Comparison of ENCODE assay signal across 10 cellular contexts in genomic region chrX:101057095-101057714, GRCh38. TPM values are rescaled to one million over a fixed set of nuclear protein-coding genes. Genes with fewer than 3 reads are reported as not detected.
DNase-seq lines count a peak whose midpoint lies in the region; ATAC-seq and TF ChIP-seq lines count a peak whose summit lies in the region.
"Had no signal": no experiment of that assay in that cellular context is flagged by ENCODE, and none has a peak within 500 bp of the region (broad histone marks: within the 10 kb centered on the region; RNA-seq: fewer than 3 reads in every experiment).

No MANE protein-coding gene starts in this region.

- no peak overlapping the region for H3K9ac ChIP-seq in SK-N-SH
- H3K9ac ChIP-seq: BLaER1 had no signal

- no peak for DNase-seq in activated T-cell treated with anti-CD3 and anti-CD28 coated beads, Interleukin-2, amount 50 U/mL, for 72 hours
- no peak for DNase-seq in activated T-cell treated with anti-CD3 and anti-CD28 coated beads for 4 hours
- DNase-seq in SK-N-SH, result no peak
- DNase-seq in stimulated activated naive B cell treated with anti-CD40 and anti-IgM and Interleukin-4, amounts not matched to agents 10 μg/mL and 1 μg/mL and 100 μg/mL, for 72 hours, result peak; percentile 4
- DNase-seq in left ventricle myocardium inferior, result no peak
- DNase-seq in GM19238 (ENCODE audit: insufficient read length, low spot score), result no peak
- no peak for DNase-seq in activated CD4-positive, alpha-beta T cell treated with anti-CD3 and anti-CD28 coated beads for 4 hours

- WGBS in SK-N-SH (ENCODE audit: low lambda C conversion rate), result 40% methylated on average over 3 of the region's 3 CpGs

- peaks cover 25% of the 10 kb centered on the region for H3K27me3 Mint-ChIP-seq in activated T-cell treated with anti-CD3 and anti-CD28 coated beads, Interleukin-2, amount 50 U/mL, for 72 hours (ENCODE audit: low read depth)
- H3K27me3 Mint-ChIP-seq in stimulated activated naive B cell treated with anti-CD40 and anti-IgM and Interleukin-4, amounts not matched to agents 10 μg/mL and 1 μg/mL and 100 μg/mL, for 72 hours, result no peaks in the 10 kb centered on the region

- no peaks in the 10 kb centered on the region for H3K4me1 ChIP-seq in SK-N-SH (ENCODE audit: control insufficient read depth in 1 of 2, insufficient read depth in 2 of 2, low read depth in 1 of 2, low read length in 1 of 2)
- no peaks in the 10 kb centered on the region for H3K4me1 ChIP-seq in left ventricle myocardium inferior
- H3K4me1 ChIP-seq: BLaER1 had no signal

- peak overlapping the region in 1 of 2 experiments; percentile 47; a peak in 2 of 4 replicates for H3K27ac ChIP-seq in SK-N-SH (ENCODE audit: low read depth in 2 of 2, low read length in 1 of 2)
- no peak overlapping the region for H3K27ac ChIP-seq in left ventricle myocardium inferior (replicated peaks)
- H3K27ac ChIP-seq: BLaER1 had no signal

- H3K4me2 ChIP-seq in SK-N-SH, result peak overlapping the region; percentile 41; the same call in 1 of the 2 replicates
- H3K4me2 ChIP-seq: BLaER1 had no signal

- TF ChIP-seq CTCF in SK-N-SH (IDR thresholded peaks at IDR 0.05), result no peak
- no peak for TF ChIP-seq CTCF in left ventricle myocardium inferior (IDR thresholded peaks at IDR 0.05; ENCODE audit: borderline replicate concordance)

- peaks cover 4% of the 10 kb centered on the region for H3F3A ChIP-seq in SK-N-SH (replicated peaks; ENCODE audit: insufficient read depth)

- H3K9me3 ChIP-seq in SK-N-SH, result no peaks in the 10 kb centered on the region
- no peaks in the 10 kb centered on the region for H3K9me3 ChIP-seq in left ventricle myocardium inferior (replicated peaks)
- H3K9me3 ChIP-seq: BLaER1 had no signal

- no peaks in the 10 kb centered on the region for H3K36me3 Mint-ChIP-seq in activated T-cell treated with anti-CD3 and anti-CD28 coated beads, Interleukin-2, amount 50 U/mL, for 72 hours (ENCODE audit: insufficient read depth in 2 of 2)
- no peaks in the 10 kb centered on the region for H3K36me3 Mint-ChIP-seq in stimulated activated naive B cell treated with anti-CD40 and anti-IgM and Interleukin-4, amounts not matched to agents 10 μg/mL and 1 μg/mL and 100 μg/mL, for 72 hours

- TF ChIP-seq RAD21 in SK-N-SH (IDR thresholded peaks at IDR 0.05; ENCODE audit: low read length), result no peak

- no peak overlapping the region for H3K27ac Mint-ChIP-seq in activated T-cell treated with anti-CD3 and anti-CD28 coated beads, Interleukin-2, amount 50 U/mL, for 72 hours
- H3K27ac Mint-ChIP-seq in stimulated activated naive B cell treated with anti-CD40 and anti-IgM and Interleukin-4, amounts not matched to agents 10 μg/mL and 1 μg/mL and 100 μg/mL, for 72 hours, result peak overlapping the region; percentile 26

- H4K20me1 ChIP-seq in SK-N-SH (ENCODE audit: insufficient read depth), result no peaks in the 10 kb centered on the region
- H4K20me1 ChIP-seq: BLaER1 had no signal

- H3K79me2 ChIP-seq in SK-N-SH (ENCODE audit: insufficient read depth), result no peaks in the 10 kb centered on the region

- H3K4me3 ChIP-seq in SK-N-SH (ENCODE audit: low read depth in 2 of 2, low read length in 1 of 2), result no peak overlapping the region
- H3K4me3 ChIP-seq in left ventricle myocardium inferior, result no peak overlapping the region
- H3K4me3 ChIP-seq: BLaER1, lung had no signal

- CTCF ChIA-PET in SK-N-SH (lab: Yijun Ruan, JAX), result no interaction called here

- H3K27me3 ChIP-seq in SK-N-SH (ENCODE audit: insufficient read depth), result no peaks in the 10 kb centered on the region; the same call in 1 of the 2 replicates
- no peaks in the 10 kb centered on the region for H3K27me3 ChIP-seq in left ventricle myocardium inferior (ENCODE audit: low read depth)
- H3K27me3 ChIP-seq: BLaER1 had no signal

- TF ChIP-seq EP300 in SK-N-SH (IDR thresholded peaks at IDR 0.05; ENCODE audit: borderline replicate concordance in 1 of 2, low read depth in 1 of 2, low read length in 1 of 2), result no peak

- peak; percentile 63 to 75 for ATAC-seq in activated T-cell treated with anti-CD3 and anti-CD28 coated beads, Interleukin-2, amount 50 U/mL, for 72 hours (replicated peaks in 1 of 2)
- ATAC-seq in HG03066 (IDR thresholded peaks at IDR 0.05; ENCODE audit: low read depth, unreplicated experiment), result peak; percentile 91
- ATAC-seq in stimulated activated naive B cell treated with anti-CD40 and anti-IgM and Interleukin-4, amounts not matched to agents 10 μg/mL and 1 μg/mL and 100 μg/mL, for 72 hours (replicated peaks), result peak; percentile 96 to 97

- no peaks in the 10 kb centered on the region for H3K9me2 ChIP-seq in SK-N-SH

- H3K36me3 ChIP-seq in SK-N-SH (replicated peaks in 1 of 2; ENCODE audit: control insufficient read depth in 1 of 2, insufficient read depth in 2 of 2, low read length in 1 of 2) (no peaks in the 10 kb centered on the region), left ventricle myocardium inferior (no peaks in the 10 kb centered on the region)
- H3K36me3 ChIP-seq: BLaER1 had no signal

- peak overlapping the region in 1 of 2 donors; percentile 13 for H3K4me3 Mint-ChIP-seq in activated T-cell treated with anti-CD3 and anti-CD28 coated beads, Interleukin-2, amount 50 U/mL, for 72 hours
- no peak overlapping the region for H3K4me3 Mint-ChIP-seq in stimulated activated naive B cell treated with anti-CD40 and anti-IgM and Interleukin-4, amounts not matched to agents 10 μg/mL and 1 μg/mL and 100 μg/mL, for 72 hours

- H3K4me1 Mint-ChIP-seq in activated T-cell treated with anti-CD3 and anti-CD28 coated beads, Interleukin-2, amount 50 U/mL, for 72 hours (ENCODE audit: low read depth), result peaks cover 20% of the 10 kb centered on the region
- H3K4me1 Mint-ChIP-seq in stimulated activated naive B cell treated with anti-CD40 and anti-IgM and Interleukin-4, amounts not matched to agents 10 μg/mL and 1 μg/mL and 100 μg/mL, for 72 hours, result peaks cover 9 to 11% of the 10 kb centered on the region in 2 donors

- POLR2A ChIA-PET in SK-N-SH (lab: Yijun Ruan, JAX), result no interaction called here

- peak overlapping the region; percentile 67 for H2AFZ ChIP-seq in SK-N-SH (ENCODE audit: low read depth)

- intact Hi-C loops in left ventricle myocardium inferior (cut with micrococcal nuclease), result no loop called here

- peaks cover 0 to 5% of the 10 kb centered on the region in 2 donors for H3K9me3 Mint-ChIP-seq in activated T-cell treated with anti-CD3 and anti-CD28 coated beads, Interleukin-2, amount 50 U/mL, for 72 hours
- peaks cover 7 to 10% of the 10 kb centered on the region in 2 donors for H3K9me3 Mint-ChIP-seq in stimulated activated naive B cell treated with anti-CD40 and anti-IgM and Interleukin-4, amounts not matched to agents 10 μg/mL and 1 μg/mL and 100 μg/mL, for 72 hours

TF ChIP-seq in SK-N-SH, 30 proteins besides CTCF, POLR2A, EP300 and RAD21:
- TF ChIP-seq RCOR1 (IDR thresholded peaks at IDR 0.05; ENCODE audit: low read length) (no peak), YY1 (IDR thresholded peaks at IDR 0.05; ENCODE audit: low read depth) (peak; percentile 49; the same call in 1 of the 2 replicates), CHD2 (IDR thresholded peaks at IDR 0.05; ENCODE audit: low read length, partially characterized antibody) (no peak), GATA2 (CRISPR knock-in tag; IDR thresholded peaks at IDR 0.05) (no peak), TCF12 (IDR thresholded peaks at IDR 0.05) (0 out of 2 replicates have a peak, but pooled peaks have one; percentile 17), SMC3 (IDR thresholded peaks at IDR 0.05; ENCODE audit: low read depth, low read length) (no peak), POLR2AphosphoS5 (IDR thresholded peaks at IDR 0.05; ENCODE audit: low read depth, low read length) (no peak), FOSL2 (IDR thresholded peaks at IDR 0.05; ENCODE audit: borderline replicate concordance, low read depth) (peak; percentile 44; the same call in 1 of the 2 replicates)

RNA-seq across cellular contexts. Expression of gene TRMT2B, which starts 5.3 kb away (rescaled TPM):
- total RNA-seq in activated T-cell treated with anti-CD3 and anti-CD28 coated beads, Interleukin-2, amount 50 U/mL, for 72 hours, result 10 to 100 TPM; 24.4 to 25.9 TPM
- 7.2 and 8.2 TPM in 2 replicates for polyA plus RNA-seq in SK-N-SH (2012; rRNA removed)
- 6.6 and 6.8 TPM in 2 replicates for polyA plus RNA-seq in SK-N-SH (2012; cell fraction: cytosol; rRNA removed)
- polyA plus RNA-seq in SK-N-SH (2012; cell fraction: nucleus; rRNA removed), result 7.0 and 12.2 TPM in 2 replicates
- 17.3 TPM for total RNA-seq in left ventricle myocardium inferior

RNA-seq across cellular contexts. Expression of gene TMEM35A, which starts 21.5 kb away (rescaled TPM):
- under 1 TPM in 1 of 2 donors, not detected in 1; 0.26 TPM for total RNA-seq in activated T-cell treated with anti-CD3 and anti-CD28 coated beads, Interleukin-2, amount 50 U/mL, for 72 hours
- polyA plus RNA-seq in SK-N-SH (2012; rRNA removed), result 5.6 and 6.6 TPM in 2 replicates
- 6.6 and 6.9 TPM in 2 replicates for polyA plus RNA-seq in SK-N-SH (2012; cell fraction: cytosol; rRNA removed)
- 1.5 and 2.4 TPM in 2 replicates for polyA plus RNA-seq in SK-N-SH (2012; cell fraction: nucleus; rRNA removed)
- total RNA-seq in left ventricle myocardium inferior, result not detected

RNA-seq across cellular contexts. Expression of gene CENPI, which starts 40.8 kb away (rescaled TPM):
- total RNA-seq in activated T-cell treated with anti-CD3 and anti-CD28 coated beads, Interleukin-2, amount 50 U/mL, for 72 hours, result 10 to 100 TPM; 15.6 to 19.3 TPM
- polyA plus RNA-seq in SK-N-SH (2012; rRNA removed), result 2.4 and 2.6 TPM in 2 replicates
- 2.5 and 3.3 TPM in 2 replicates for polyA plus RNA-seq in SK-N-SH (2012; cell fraction: cytosol; rRNA removed)
- polyA plus RNA-seq in SK-N-SH (2012; cell fraction: nucleus; rRNA removed), result 2.7 and 4.0 TPM in 2 replicates
- total RNA-seq in left ventricle myocardium inferior, result 0.27 TPM

Comparison
In these comparisons a context has a peak if more than half of its experiments do, and no peak if none do; other contexts are left out.
1. RNA of gene CENPI, which starts 40.8 kb away (total RNA-seq): 15.6 to 19.3 TPM in activated T-cell treated with anti-CD3 and anti-CD28 coated beads, Interleukin-2, amount 50 U/mL, for 72 hours; 0.27 TPM in left ventricle myocardium inferior (single experiment); every median in the first group is over 10 times any median in the second.
2. Peak in every context shown above with its lines, with median percentiles within 50 percentile points of each other: ATAC-seq.